26 cellular contexts compared by ENCODE assay signal in the genomic region with DNA sequence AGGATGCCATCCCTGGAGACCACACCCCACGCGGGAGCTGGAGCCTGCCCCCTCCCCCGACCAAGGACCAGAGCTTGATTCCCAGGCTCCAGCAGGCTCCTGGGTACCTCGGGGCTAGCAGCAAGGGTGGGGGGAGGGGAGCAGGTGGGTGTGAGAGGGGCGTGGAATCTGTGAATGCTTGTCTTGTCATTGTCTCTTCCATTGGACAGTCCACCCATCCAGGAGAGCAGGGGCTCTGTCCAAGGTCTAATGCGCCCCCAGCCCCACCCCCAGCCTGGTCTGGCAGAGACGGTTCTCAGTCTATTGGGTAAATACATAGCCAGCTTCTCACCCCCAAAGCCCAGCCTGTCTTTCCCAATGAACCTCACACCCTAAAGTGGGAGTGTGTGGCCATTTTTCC. TPM values are rescaled to one million over a fixed set of nuclear protein-coding genes. Genes with fewer than 3 reads are reported as not detected.
DNase-seq lines count a peak whose midpoint lies in the region; ATAC-seq, FAIRE-seq and TF ChIP-seq lines count a peak whose summit lies in the region.
"Had no signal": no experiment of that assay in that cellular context is flagged by ENCODE, and none has a peak within 500 bp of the region (broad histone marks: within the 10 kb centered on the region; RNA-seq: fewer than 3 reads in every experiment).

No MANE protein-coding gene starts in this region.

- H3K27ac Mint-ChIP-seq in HFFc6 (peak overlapping the region; percentile 30), astrocyte (ENCODE audit: unreplicated experiment) (no peak overlapping the region)
- peak overlapping the region; percentile 72 for H3K27ac Mint-ChIP-seq in stimulated activated effector memory CD8-positive, alpha-beta T cell treated with anti-CD3 and anti-CD28 coated beads, Interleukin-12 subunit alpha, Interleukin-12 subunit beta, amount 100 ng/mL, for 72 hours
- H3K27ac Mint-ChIP-seq in CD8-positive, alpha-beta memory T cell: peak overlapping the region in 1 of 8 donors; percentile 64
- H3K27ac Mint-ChIP-seq: activated T-helper 1 cell treated with anti-CD3 and anti-CD28 coated beads, Interleukin-12 subunit alpha, Interleukin-12 subunit beta, Interleukin-2, Interleukin-4 antibody, amounts not matched to agents 30 ng/mL and 10 ng/mL and 1 ng/mL, durations not matched to agents 14 hours and 24 hours and 36 hours; CD4-positive, CD25-positive, alpha-beta regulatory T cell; stimulated activated naive CD8-positive, alpha-beta T cell treated with anti-CD3 and anti-CD28 coated beads, Interleukin-15, amount 100 ng/mL, for 72 hours had no signal

- H3K9me3 ChIP-seq in astrocyte (ENCODE audit: insufficient read depth, low read depth, low read length) (no peaks in the 10 kb centered on the region), iPS-18a (ENCODE audit: control insufficient read depth, low read depth, low read length) (no peaks in the 10 kb centered on the region), right cardiac atrium (ENCODE audit: control insufficient read depth, low read length) (no peaks in the 10 kb centered on the region)
- H3K9me3 ChIP-seq in CD8-positive, alpha-beta memory T cell (ENCODE audit: low read length): no peaks in the 10 kb centered on the region
- H3K9me3 ChIP-seq: heart right ventricle, Peyer's patch, sigmoid colon, tibial nerve had no signal

- H3K4me1 ChIP-seq in astrocyte (ENCODE audit: insufficient read depth, low read length) (no peaks in the 10 kb centered on the region), iPS-18a (ENCODE audit: control insufficient read depth, low read depth, low read length) (peaks cover 58% of the 10 kb centered on the region), right cardiac atrium (ENCODE audit: control insufficient read depth, insufficient read depth, low read length) (peaks cover 5% of the 10 kb centered on the region)
- H3K4me1 ChIP-seq in CD8-positive, alpha-beta memory T cell (ENCODE audit: insufficient read depth, low read length): no peaks in the 10 kb centered on the region
- H3K4me1 ChIP-seq: Peyer's patch had no signal

- H3K9me3 Mint-ChIP-seq in HFFc6: no peaks in the 10 kb centered on the region
- peaks cover 8% of the 10 kb centered on the region for H3K9me3 Mint-ChIP-seq in astrocyte (ENCODE audit: unreplicated experiment)
- H3K9me3 Mint-ChIP-seq in stimulated activated effector memory CD8-positive, alpha-beta T cell treated with anti-CD3 and anti-CD28 coated beads, Interleukin-12 subunit alpha, Interleukin-12 subunit beta, amount 100 ng/mL, for 72 hours: no peaks in the 10 kb centered on the region
- no peaks in the 10 kb centered on the region for H3K9me3 Mint-ChIP-seq in CD8-positive, alpha-beta memory T cell
- H3K9me3 Mint-ChIP-seq: activated naive CD4-positive, alpha-beta T cell treated with anti-CD3 and anti-CD28 coated beads, Interleukin-2, amount 50 U/mL, for 72 hours; activated T-helper 1 cell treated with anti-CD3 and anti-CD28 coated beads, Interleukin-12 subunit alpha, Interleukin-12 subunit beta, Interleukin-2, Interleukin-4 antibody, amounts not matched to agents 30 ng/mL and 10 ng/mL and 1 ng/mL, durations not matched to agents 14 hours and 24 hours and 36 hours; CD4-positive, CD25-positive, alpha-beta regulatory T cell; central memory CD8-positive, alpha-beta T cell; naive thymus-derived CD8-positive, alpha-beta T cell; stimulated activated naive CD8-positive, alpha-beta T cell treated with anti-CD3 and anti-CD28 coated beads, Interleukin-15, amount 100 ng/mL, for 72 hours had no signal

- H3K4me3 Mint-ChIP-seq in HFFc6: no peak overlapping the region; the same call in 1 of the 2 replicates
- peak overlapping the region; percentile 78 for H3K4me3 Mint-ChIP-seq in astrocyte (ENCODE audit: unreplicated experiment)
- no peak overlapping the region for H3K4me3 Mint-ChIP-seq in stimulated activated effector memory CD8-positive, alpha-beta T cell treated with anti-CD3 and anti-CD28 coated beads, Interleukin-12 subunit alpha, Interleukin-12 subunit beta, amount 100 ng/mL, for 72 hours
- no peak overlapping the region for H3K4me3 Mint-ChIP-seq in CD8-positive, alpha-beta memory T cell
- H3K4me3 Mint-ChIP-seq: activated T-helper 1 cell treated with anti-CD3 and anti-CD28 coated beads, Interleukin-12 subunit alpha, Interleukin-12 subunit beta, Interleukin-2, Interleukin-4 antibody, amounts not matched to agents 30 ng/mL and 10 ng/mL and 1 ng/mL, durations not matched to agents 14 hours and 24 hours and 36 hours; CD4-positive, CD25-positive, alpha-beta regulatory T cell; central memory CD8-positive, alpha-beta T cell; naive thymus-derived CD8-positive, alpha-beta T cell; stimulated activated naive CD8-positive, alpha-beta T cell treated with anti-CD3 and anti-CD28 coated beads, Interleukin-15, amount 100 ng/mL, for 72 hours had no signal

- H3K27me3 Mint-ChIP-seq in HFFc6 (ENCODE audit: insufficient read depth) (peaks cover 13% of the 10 kb centered on the region), astrocyte (ENCODE audit: low read depth, unreplicated experiment) (peaks cover 51% of the 10 kb centered on the region)
- H3K27me3 Mint-ChIP-seq in CD8-positive, alpha-beta memory T cell: no peaks in the 10 kb centered on the region
- H3K27me3 Mint-ChIP-seq: central memory CD8-positive, alpha-beta T cell had no signal

- ATAC-seq in stimulated activated effector memory CD8-positive, alpha-beta T cell treated with anti-CD3 and anti-CD28 coated beads, Interleukin-12 subunit alpha, Interleukin-12 subunit beta, amount 100 ng/mL, for 72 hours: no peak
- ATAC-seq in right cardiac atrium: no peak
- ATAC-seq in GM18511 (IDR thresholded peaks at IDR 0.05; ENCODE audit: unreplicated experiment): no peak
- ATAC-seq: activated naive CD4-positive, alpha-beta T cell treated with anti-CD3 and anti-CD28 coated beads, Interleukin-2, amount 50 U/mL, for 72 hours; heart right ventricle; left ventricle myocardium superior; naive thymus-derived CD8-positive, alpha-beta T cell had no signal

- H3K36me3 Mint-ChIP-seq in HFFc6 (ENCODE audit: low read depth): peaks cover 4% of the 10 kb centered on the region; the same call in 1 of the 2 replicates
- peaks cover 11% of the 10 kb centered on the region for H3K36me3 Mint-ChIP-seq in astrocyte (ENCODE audit: low read depth, unreplicated experiment)
- peaks cover 30% of the 10 kb centered on the region for H3K36me3 Mint-ChIP-seq in stimulated activated effector memory CD8-positive, alpha-beta T cell treated with anti-CD3 and anti-CD28 coated beads, Interleukin-12 subunit alpha, Interleukin-12 subunit beta, amount 100 ng/mL, for 72 hours
- H3K36me3 Mint-ChIP-seq in CD8-positive, alpha-beta memory T cell: peaks cover 4 to 41% (median 6%) of the 10 kb centered on the region in 3 donors

- H3K27me3 ChIP-seq in astrocyte (ENCODE audit: insufficient read depth, low read length): peaks cover 45% of the 10 kb centered on the region
- peaks cover 100% of the 10 kb centered on the region for H3K27me3 ChIP-seq in iPS-18a (ENCODE audit: control insufficient read depth, insufficient read depth, low read length)
- H3K27me3 ChIP-seq in CD8-positive, alpha-beta memory T cell (ENCODE audit: insufficient read depth, low read length, poor library complexity, severe bottlenecking): no peaks in the 10 kb centered on the region
- no peaks in the 10 kb centered on the region for H3K27me3 ChIP-seq in right cardiac atrium (ENCODE audit: control insufficient read depth, insufficient read depth)
- H3K27me3 ChIP-seq: Peyer's patch, tibial nerve had no signal

- intact Hi-C loops in right cardiac atrium (cut with DNase I): no loop called here

- TF ChIP-seq CTCF in HFFc6 (IDR thresholded peaks at IDR 0.05): no peak
- TF ChIP-seq CTCF in astrocyte (IDR thresholded peaks at IDR 0.05; ENCODE audit: insufficient read depth, low read depth, low read length): no peak

- no peak overlapping the region for H3K9ac ChIP-seq in astrocyte (ENCODE audit: low read length)
- no peak overlapping the region for H3K9ac ChIP-seq in iPS-18a (ENCODE audit: low read length)

- FAIRE-seq in astrocyte (lab: Jason Lieb, UNC): no peak
- FAIRE-seq: GM18507, HTR-8/SVneo had no signal

- peaks cover 3% of the 10 kb centered on the region for H3K36me3 ChIP-seq in astrocyte (ENCODE audit: insufficient read depth, low read length)
- peaks cover 6% of the 10 kb centered on the region for H3K36me3 ChIP-seq in iPS-18a (ENCODE audit: control insufficient read depth, low read depth, low read length)
- H3K36me3 ChIP-seq in CD8-positive, alpha-beta memory T cell (ENCODE audit: insufficient read depth, low read length): peaks cover 10% of the 10 kb centered on the region

- peaks cover 16% of the 10 kb centered on the region for H3K4me1 Mint-ChIP-seq in HFFc6 (ENCODE audit: low read depth)
- H3K4me1 Mint-ChIP-seq in astrocyte (ENCODE audit: low read depth, unreplicated experiment): peaks cover 12% of the 10 kb centered on the region
- H3K4me1 Mint-ChIP-seq in stimulated activated effector memory CD8-positive, alpha-beta T cell treated with anti-CD3 and anti-CD28 coated beads, Interleukin-12 subunit alpha, Interleukin-12 subunit beta, amount 100 ng/mL, for 72 hours: peaks cover 16% of the 10 kb centered on the region
- peaks cover 0 to 6% (median 2%) of the 10 kb centered on the region in 3 donors for H3K4me1 Mint-ChIP-seq in CD8-positive, alpha-beta memory T cell
- H3K4me1 Mint-ChIP-seq: central memory CD8-positive, alpha-beta T cell had no signal

- H2AFZ ChIP-seq in astrocyte (ENCODE audit: low read depth, low read length): no peak overlapping the region

- H3K4me2 ChIP-seq in astrocyte (ENCODE audit: low read length): no peak overlapping the region

- H3K27ac ChIP-seq in astrocyte (ENCODE audit: low read depth, low read length): no peak overlapping the region
- H3K27ac ChIP-seq in iPS-18a (ENCODE audit: low read length): no peak overlapping the region
- H3K27ac ChIP-seq in CD8-positive, alpha-beta memory T cell (ENCODE audit: low read depth, low read length): no peak overlapping the region
- no peak overlapping the region for H3K27ac ChIP-seq in right cardiac atrium (ENCODE audit: low read length)
- H3K27ac ChIP-seq: heart right ventricle, Peyer's patch, sigmoid colon, tibial nerve had no signal

- H3K4me3 ChIP-seq in astrocyte (ENCODE audit: insufficient read depth, low read depth, low read length) (no peak overlapping the region), iPS-18a (ENCODE audit: low read length) (peak overlapping the region; percentile 59), right cardiac atrium (ENCODE audit: low read length) (no peak overlapping the region)
- no peak overlapping the region for H3K4me3 ChIP-seq in CD8-positive, alpha-beta memory T cell (ENCODE audit: low read length)
- H3K4me3 ChIP-seq: heart right ventricle, Peyer's patch, sigmoid colon, tibial nerve had no signal

- no peaks in the 10 kb centered on the region for H3K79me2 ChIP-seq in astrocyte (ENCODE audit: insufficient read depth, low read length)

- CTCF ChIA-PET in CD8-positive, alpha-beta memory T cell (lab: Charles Lee): no interaction called here

- DNase-seq in HFFc6 (no peak), astrocyte (ENCODE audit: low read depth) (no peak), right cardiac atrium (no peak)
- no peak for DNase-seq in stimulated activated effector memory CD8-positive, alpha-beta T cell treated with anti-CD3 and anti-CD28 coated beads, Interleukin-12 subunit alpha, Interleukin-12 subunit beta, amount 100 ng/mL, for 72 hours (ENCODE audit: low spot score in 2 of 2)
- no peak for DNase-seq in CD8-positive, alpha-beta memory T cell
- DNase-seq: activated CD4-positive, alpha-beta T cell treated with anti-CD3 and anti-CD28 coated beads, Interleukin-2, amount 50 U/mL, for 1 hour; aorta; CD4-positive, CD25-positive, alpha-beta regulatory T cell; GOT3; heart right ventricle; Kasumi-1; left ventricle myocardium superior; MV-4-11; naive thymus-derived CD8-positive, alpha-beta T cell; NCI-H524 treated with DMSO at 0.1 percent for 48 hours; Peyer's patch; sigmoid colon; stimulated activated naive CD8-positive, alpha-beta T cell treated with anti-CD3 and anti-CD28 coated beads, Interleukin-15, amount 100 ng/mL, for 72 hours had no signal

- peaks cover 45% of the 10 kb centered on the region for H4K20me1 ChIP-seq in astrocyte (ENCODE audit: insufficient read depth, low read length)

- WGBS in right cardiac atrium: 51% methylated on average over 7 of the region's 7 CpGs

- POLR2A ChIA-PET in CD8-positive, alpha-beta memory T cell (lab: Charles Lee): no interaction called here

RNA-seq across cellular contexts. Expression of a gene that starts 22.8 kb away (rescaled TPM):
- 10 to 100 TPM; 63.8 to 75.5 (median 70.2) TPM for total RNA-seq in HFFc6 (2021; fragmentation: NEBNext Ultra II Directional; extraction: Animal tissue kit (Norgen Biotek cat#: 25700))
- 50.7 and 51.6 TPM in 2 replicates for total RNA-seq in astrocyte
- 100 to 1,000 TPM; 100 to 108 TPM for total RNA-seq in CD8-positive, alpha-beta memory T cell
- polyA plus RNA-seq in CD8-positive, alpha-beta memory T cell: 56.3 TPM
- 10 to 100 TPM; 46.5 to 57.4 (median 52.7) TPM for total RNA-seq in right cardiac atrium
- polyA plus RNA-seq in right cardiac atrium: 44.2 TPM

RNA-seq across cellular contexts. Expression of a gene that starts 26.7 kb away (rescaled TPM):
- 100 to 1,000 TPM; 125 to 172 (median 136) TPM for total RNA-seq in HFFc6 (2021; fragmentation: NEBNext Ultra II Directional; extraction: Animal tissue kit (Norgen Biotek cat#: 25700))
- total RNA-seq in astrocyte (66.1 and 99.8 TPM in 2 replicates), right cardiac atrium (10 to 100 TPM; 12.8 to 23.2 (median 17.7) TPM)
- 1 to 10 TPM; 1.9 to 2.6 TPM for total RNA-seq in CD8-positive, alpha-beta memory T cell
- 1.1 TPM for polyA plus RNA-seq in CD8-positive, alpha-beta memory T cell
- 12.3 TPM for polyA plus RNA-seq in right cardiac atrium
- polyA plus RNA-seq: CD4-positive, CD25-positive, alpha-beta regulatory T cell had no signal

RNA-seq across cellular contexts. Expression of a gene that starts 53.6 kb away (rescaled TPM):
- total RNA-seq in HFFc6 (2021; fragmentation: NEBNext Ultra II Directional; extraction: Animal tissue kit (Norgen Biotek cat#: 25700)): 10 to 100 TPM; 21.1 to 31.1 (median 23.2) TPM
- 26.1 and 26.9 TPM in 2 replicates for total RNA-seq in astrocyte
- 10 to 100 TPM; 41.2 to 46.0 TPM for total RNA-seq in CD8-positive, alpha-beta memory T cell
- 11.2 TPM for polyA plus RNA-seq in CD8-positive, alpha-beta memory T cell
- total RNA-seq in right cardiac atrium: 10 to 100 TPM; 14.7 to 20.4 (median 18.4) TPM
- polyA plus RNA-seq in right cardiac atrium: 21.7 TPM
